ENCODE assay signal across 14 cellular contexts in genomic region chr3:184171562-184171961, GRCh38. TPM values are rescaled to one million over a fixed set of nuclear protein-coding genes. Genes with fewer than 3 reads are reported as not detected.
DNase-seq lines count a peak whose midpoint lies in the region; ATAC-seq and TF ChIP-seq lines count a peak whose summit lies in the region.
"Had no signal": no experiment of that assay in that cellular context is flagged by ENCODE, and none has a peak within 500 bp of the region (broad histone marks: within the 10 kb centered on the region; RNA-seq: fewer than 3 reads in every experiment).

No MANE protein-coding gene starts in this region.

- 71 to 77% methylated on average over 9 of the region's 9 CpGs for WGBS in GM23248 (ENCODE audit: low coverage in 1 of 2, low lambda C conversion rate in 2 of 2, missing lambda C conversion rate in 2 of 2), 2 experiments

- CTCF ChIA-PET in A673 (lab: Charles Lee) = no interaction called here

- H3K27ac ChIP-seq in A673 (ENCODE audit: low read depth, low read length, poor library complexity, severe bottlenecking) (no peak overlapping the region), GM23248 (peak overlapping the region; percentile 92)
- H3K27ac ChIP-seq: coronary artery had no signal

- POLR2A ChIA-PET in A673 (lab: Charles Lee; ENCODE audit: low non-redundant PET) = no interaction called here

- H3K4me3 ChIP-seq in A673 (ENCODE audit: low read depth, low read length, poor library complexity, severe bottlenecking) (no peak overlapping the region), GM23248 (no peak overlapping the region), adipocyte (ENCODE audit: low read length) (peak overlapping the region; percentile 38)
- H3K4me3 ChIP-seq: coronary artery had no signal

- H3K27me3 ChIP-seq in A673 (replicated peaks; ENCODE audit: insufficient read depth, low read depth, low read length, poor library complexity) (no peaks in the 10 kb centered on the region), GM23248 (replicated peaks; ENCODE audit: insufficient read depth) (no peaks in the 10 kb centered on the region), adipocyte (replicated peaks; ENCODE audit: control insufficient read depth, insufficient read depth, low read length) (no peaks in the 10 kb centered on the region)

- H3K4me1 ChIP-seq in A673 (ENCODE audit: insufficient read depth, low read length, poor library complexity, severe bottlenecking) (peaks cover under 1% of the 10 kb centered on the region), GM23248 (ENCODE audit: insufficient read depth) (peaks cover 51% of the 10 kb centered on the region), adipocyte (ENCODE audit: control insufficient read depth, insufficient read depth, low read length) (peaks cover 57% of the 10 kb centered on the region)

- no peaks in the 10 kb centered on the region for H3K9me3 ChIP-seq in A673 (ENCODE audit: low read depth, low read length, poor library complexity, severe bottlenecking)
- no peaks in the 10 kb centered on the region for H3K9me3 ChIP-seq in GM23248 (ENCODE audit: low read depth)
- no peaks in the 10 kb centered on the region for H3K9me3 ChIP-seq in adipocyte (ENCODE audit: control insufficient read depth, low read length)

- in situ Hi-C loops in GM23248 (cut with MboI) = no loop called here

- peak overlapping the region; percentile 70 for H3K9ac ChIP-seq in GM23248
- peak overlapping the region; percentile 67 for H3K9ac ChIP-seq in adipocyte (ENCODE audit: low read length)

- H3K79me2 ChIP-seq in GM23248 (ENCODE audit: insufficient read depth) = peaks cover 69% of the 10 kb centered on the region

- ATAC-seq in HG03354 (IDR thresholded peaks at IDR 0.05; ENCODE audit: poor library complexity, severe bottlenecking, unreplicated experiment) (no peak), GM19452 (IDR thresholded peaks at IDR 0.05; ENCODE audit: unreplicated experiment) (no peak), GM19455 (IDR thresholded peaks at IDR 0.05; ENCODE audit: unreplicated experiment) (no peak)
- ATAC-seq: left colon had no signal

- DNase-seq in A673 (ENCODE audit: low spot score) (peak; percentile 35), GM23248 (peak; percentile 72), adipocyte (ENCODE audit: low read depth) (peak; percentile 85), iris pigment epithelial cell (ENCODE audit: low read depth) (peak; percentile 77)
- no peak for DNase-seq in activated T-cell treated with anti-CD3 and anti-CD28 coated beads, Interleukin-2, amount 50 U/mL, for 48 hours
- DNase-seq: activated CD4-positive, alpha-beta T cell treated with anti-CD3 and anti-CD28 coated beads, Interleukin-2, amount 50 U/mL, for 1 hour; activated gamma-delta T cell; GF-D8; NCI-H1436 had no signal

- no peak for TF ChIP-seq CTCF in A673 (conservative IDR thresholded peaks at IDR 0.05; ENCODE audit: low read depth, low read length)

- no peaks in the 10 kb centered on the region for H4K20me1 ChIP-seq in GM23248 (ENCODE audit: insufficient read depth)

- H3K4me2 ChIP-seq in GM23248 (ENCODE audit: unreplicated experiment) = peak overlapping the region; percentile 58

- H3K36me3 ChIP-seq in A673 (ENCODE audit: insufficient read depth, low read length, poor library complexity, severe bottlenecking) = peaks cover 35% of the 10 kb centered on the region
- H3K36me3 ChIP-seq in GM23248 (ENCODE audit: low read depth) = peaks cover 25% of the 10 kb centered on the region
- H3K36me3 ChIP-seq in adipocyte (ENCODE audit: control insufficient read depth, insufficient read depth, low read length, severe bottlenecking) = peaks cover 24% of the 10 kb centered on the region

- H2AFZ ChIP-seq in GM23248 = no peak overlapping the region

- intact Hi-C loops in A673 (cut with micrococcal nuclease; ENCODE audit: unreplicated experiment) = loop anchor here (5.0 kb wide), 1 partner anchor 126 kb away; the partner anchor contains the start of gene PSMD2

- no peaks in the 10 kb centered on the region for H3K9me2 ChIP-seq in GM23248 (ENCODE audit: insufficient read depth)

- H3F3A ChIP-seq in GM23248 (ENCODE audit: insufficient read depth) = peaks cover 71% of the 10 kb centered on the region

- BruUV-seq in A673 (replicated peaks; lab: Mats Ljungman, UMichigan) = no TSS peak

RNA-seq across cellular contexts. Expression of gene AP2M1, which starts 3.1 kb away (rescaled TPM):
- total RNA-seq in A673 (2021) = 382 and 419 TPM in 2 replicates
- total RNA-seq in GM23248 (2014; rRNA removed; shearing (Covaris generic)) = 889 and 951 TPM in 2 replicates
- 1,073 and 1,100 TPM in 2 replicates for polyA plus RNA-seq in GM23248 (2016; fragmentation: Nextera tagmentation; extraction: Ambion mirVana)

RNA-seq across cellular contexts. Expression of gene ABCF3, which starts 14.4 kb away (rescaled TPM):
- total RNA-seq in A673 (2021) = 65.1 and 65.2 TPM in 2 replicates
- 47.8 and 56.5 TPM in 2 replicates for total RNA-seq in GM23248 (2014; rRNA removed; shearing (Covaris generic))
- 58.6 and 59.1 TPM in 2 replicates for polyA plus RNA-seq in GM23248 (2016; fragmentation: Nextera tagmentation; extraction: Ambion mirVana)

RNA-seq across cellular contexts. Expression of gene DVL3, which starts 16.4 kb away (rescaled TPM):
- 82.6 and 83.3 TPM in 2 replicates for total RNA-seq in A673 (2021)
- total RNA-seq in GM23248 (2014; rRNA removed; shearing (Covaris generic)) = 66.9 and 76.4 TPM in 2 replicates
- polyA plus RNA-seq in GM23248 (2016; fragmentation: Nextera tagmentation; extraction: Ambion mirVana) = 31.1 and 42.7 TPM in 2 replicates

RNA-seq across cellular contexts. Expression of gene EIF2B5, which starts 36.4 kb away (rescaled TPM):
- total RNA-seq in A673 (2021) = 57.8 and 64.2 TPM in 2 replicates
- 27.8 and 55.5 TPM in 2 replicates for total RNA-seq in GM23248 (2014; rRNA removed; shearing (Covaris generic))
- polyA plus RNA-seq in GM23248 (2016; fragmentation: Nextera tagmentation; extraction: Ambion mirVana) = 28.3 and 31.2 TPM in 2 replicates

RNA-seq across cellular contexts. Expression of gene VWA5B2, which starts 57.8 kb away (rescaled TPM):
- 0.13 TPM in 1 of 2 replicates, not detected in the other for total RNA-seq in A673 (2021)
- not detected in 2 replicates for total RNA-seq in GM23248 (2014; rRNA removed; shearing (Covaris generic))
- polyA plus RNA-seq in GM23248 (2016; fragmentation: Nextera tagmentation; extraction: Ambion mirVana) = not detected in 2 replicates

Comparison
In these comparisons a context has a peak if more than half of its experiments do, and no peak if none do; other contexts are left out.
1. DNase-seq: peak in A673 (single experiment), GM23248 (single experiment), adipocyte (single experiment) and iris pigment epithelial cell (single experiment); none in activated T-cell treated with anti-CD3 and anti-CD28 coated beads, Interleukin-2, amount 50 U/mL, for 48 hours (0 of 2).